Comparison of ENCODE assay signal across 22 cellular contexts in genomic region chr17:66813314-66813713, GRCh38. TPM values are rescaled to one million over a fixed set of nuclear protein-coding genes. Genes with fewer than 3 reads are reported as not detected.
DNase-seq lines count a peak whose midpoint lies in the region; ATAC-seq and TF ChIP-seq lines count a peak whose summit lies in the region.
"Had no signal": no experiment of that assay in that cellular context is flagged by ENCODE, and none has a peak within 500 bp of the region (broad histone marks: within the 10 kb centered on the region; RNA-seq: fewer than 3 reads in every experiment).

No MANE protein-coding gene starts in this region.

- intact Hi-C loops in sigmoid colon (cut with DNase I) (no loop called here), posterior vena cava (cut with DNase I) (no loop called here)

- TF ChIP-seq RAD21 in SK-N-SH (IDR thresholded peaks at IDR 0.05; ENCODE audit: low read length) = no peak

- no peak overlapping the region for H3K27ac Mint-ChIP-seq in progenitor cell of endocrine pancreas
- H3K27ac Mint-ChIP-seq: CD8-positive, alpha-beta T cell had no signal

- no peak overlapping the region for H3K4me3 Mint-ChIP-seq in progenitor cell of endocrine pancreas (ENCODE audit: low read depth)
- H3K4me3 Mint-ChIP-seq: CD8-positive, alpha-beta T cell had no signal

- peaks cover 0 to 1% of the 10 kb centered on the region in 2 experiments; a peak in 1 of 4 replicates for H3K4me1 ChIP-seq in SK-N-SH (ENCODE audit: control insufficient read depth in 1 of 2, insufficient read depth in 2 of 2, low read depth in 1 of 2, low read length in 1 of 2)
- H3K4me1 ChIP-seq in sigmoid colon = no peaks in the 10 kb centered on the region
- H3K4me1 ChIP-seq: A549, HAP-1 had no signal

- H3K79me2 ChIP-seq in SK-N-SH (ENCODE audit: insufficient read depth) = no peaks in the 10 kb centered on the region

- H3K27me3 ChIP-seq in SK-N-SH (ENCODE audit: insufficient read depth) (no peaks in the 10 kb centered on the region), sigmoid colon (no peaks in the 10 kb centered on the region)

- H3K36me3 Mint-ChIP-seq in progenitor cell of endocrine pancreas (ENCODE audit: insufficient read depth) = no peaks in the 10 kb centered on the region

- DNase-seq in SK-N-SH (no peak), NCI-H69 (lab: John Stamatoyannopoulos, UW) (peak; percentile 17), left kidney (ENCODE audit: low read depth, low spot score) (peak; percentile 37), sigmoid colon (peak; percentile 4), progenitor cell of endocrine pancreas (ENCODE audit: low spot score, unreplicated experiment) (no peak), posterior vena cava (ENCODE audit: low spot score) (no peak), foreskin melanocyte (no peak)
- DNase-seq: AML-193; Calu3; CD8-positive, alpha-beta T cell; DMS79 treated with DMSO at 0.1 percent for 48 hours; GF-D8; GM23248; IMR-90 had no signal

- CTCF ChIA-PET in SK-N-SH (lab: Yijun Ruan, JAX) = interaction anchor here (0.6 to 1.5 kb wide), 3 partner anchors 86 to 548 kb away, joined by 3 to 5 read pairs (median 4); no protein-coding TSS in a partner anchor

- H2AFZ ChIP-seq in SK-N-SH (ENCODE audit: low read depth) = no peak overlapping the region
- H2AFZ ChIP-seq: GM23248 had no signal

- no peaks in the 10 kb centered on the region for H3K9me2 ChIP-seq in SK-N-SH

- TF ChIP-seq POLR2A in sigmoid colon (IDR thresholded peaks at IDR 0.05) = no peak

- H3K36me3 ChIP-seq in SK-N-SH (replicated peaks in 1 of 2; ENCODE audit: control insufficient read depth in 1 of 2, insufficient read depth in 2 of 2, low read length in 1 of 2) (peaks cover 8 to 17% of the 10 kb centered on the region in 2 experiments), sigmoid colon (no peaks in the 10 kb centered on the region)
- H3K36me3 ChIP-seq: HAP-1 had no signal

- peaks cover 7% of the 10 kb centered on the region for H3K27me3 Mint-ChIP-seq in progenitor cell of endocrine pancreas

- H3K9me3 ChIP-seq in SK-N-SH (peaks cover 4% of the 10 kb centered on the region; the same call in 1 of the 2 replicates), sigmoid colon (peaks cover 0 to 9% (median 0%) of the 10 kb centered on the region in 4 donors)
- H3K9me3 ChIP-seq: HAP-1 had no signal

- no peak overlapping the region for H3K4me3 ChIP-seq in SK-N-SH (ENCODE audit: low read depth in 2 of 2, low read length in 1 of 2)
- no peak overlapping the region for H3K4me3 ChIP-seq in sigmoid colon
- H3K4me3 ChIP-seq: A549, GM23248, HAP-1 had no signal

- no peaks in the 10 kb centered on the region for H4K20me1 ChIP-seq in SK-N-SH (ENCODE audit: insufficient read depth)

- ATAC-seq in SK-N-SH treated with all-trans-retinoic acid at 6 μM for 48 hours = peak; percentile 14; the same call in 2 of the 3 replicates
- ATAC-seq: CD8-positive, alpha-beta T cell had no signal

- POLR2A ChIA-PET in SK-N-SH (lab: Yijun Ruan, JAX) = no interaction called here

- peaks cover 20% of the 10 kb centered on the region for H3F3A ChIP-seq in SK-N-SH (replicated peaks; ENCODE audit: insufficient read depth)

- H3K9me3 Mint-ChIP-seq in progenitor cell of endocrine pancreas (ENCODE audit: low read depth) = peaks cover 9% of the 10 kb centered on the region

- H3K4me1 Mint-ChIP-seq in progenitor cell of endocrine pancreas (ENCODE audit: low read depth) = no peaks in the 10 kb centered on the region

- TF ChIP-seq CTCF in SK-N-SH (IDR thresholded peaks at IDR 0.05) = no peak
- TF ChIP-seq CTCF in sigmoid colon (IDR thresholded peaks at IDR 0.05) = no peak
- TF ChIP-seq CTCF in progenitor cell of endocrine pancreas (IDR thresholded peaks at IDR 0.05; ENCODE audit: unreplicated experiment) = no peak

- H3K4me2 ChIP-seq in SK-N-SH = no peak overlapping the region
- H3K4me2 ChIP-seq: A549 had no signal

- no peak overlapping the region for H3K9ac ChIP-seq in SK-N-SH
- H3K9ac ChIP-seq: GM23248 had no signal

- WGBS in SK-N-SH (ENCODE audit: low lambda C conversion rate) = 80% methylated on average over 2 of the region's 2 CpGs
- WGBS in sigmoid colon, 2 donors = 45 to 66% methylated on average over 2 of the region's 2 CpGs

- H3K27ac ChIP-seq in SK-N-SH (ENCODE audit: low read depth in 2 of 2, low read length in 1 of 2) = no peak overlapping the region
- no peak overlapping the region for H3K27ac ChIP-seq in sigmoid colon
- H3K27ac ChIP-seq: 22Rv1, A549, GM23248, HL-60 had no signal

- TF ChIP-seq EP300 in SK-N-SH (IDR thresholded peaks at IDR 0.05; ENCODE audit: borderline replicate concordance in 1 of 2, low read depth in 1 of 2, low read length in 1 of 2) = no peak
- TF ChIP-seq EP300 in sigmoid colon (IDR thresholded peaks at IDR 0.05) = no peak

TF ChIP-seq in SK-N-SH treated with all-trans-retinoic acid at 6 μM for 48 hours, 23 proteins besides CTCF, POLR2A, EP300 and RAD21 (continues in another document):
- TF ChIP-seq TCF4 (CRISPR knock-in tag; IDR thresholded peaks at IDR 0.05; ENCODE audit: borderline replicate concordance) = no peak
- TF ChIP-seq TOX (CRISPR knock-in tag; IDR thresholded peaks at IDR 0.05; ENCODE audit: borderline replicate concordance) = no peak
- no peak for TF ChIP-seq ZFP30 (CRISPR knock-in tag; IDR thresholded peaks at IDR 0.05)
- no peak for TF ChIP-seq RARB (CRISPR knock-in tag; IDR thresholded peaks at IDR 0.05)
- TF ChIP-seq CREB5 (CRISPR knock-in tag; IDR thresholded peaks at IDR 0.05; ENCODE audit: low read depth) = no peak
- TF ChIP-seq ZFP3 (CRISPR knock-in tag; IDR thresholded peaks at IDR 0.05) = no peak
- no peak for TF ChIP-seq ZNF565 (CRISPR knock-in tag; conservative IDR thresholded peaks at IDR 0.05; ENCODE audit: low read depth)
- TF ChIP-seq ZNF70 (CRISPR knock-in tag; IDR thresholded peaks at IDR 0.05) = no peak
- no peak for TF ChIP-seq CSRNP3 (CRISPR knock-in tag; IDR thresholded peaks at IDR 0.05)

TF ChIP-seq in SK-N-SH, 30 proteins besides CTCF, POLR2A, EP300 and RAD21:
- no peak for TF ChIP-seq ELF1 (IDR thresholded peaks at IDR 0.05)
- TF ChIP-seq JUND (IDR thresholded peaks at IDR 0.05) = no peak
- no peak for TF ChIP-seq TAF1 (IDR thresholded peaks at IDR 0.05; ENCODE audit: borderline replicate concordance, low read depth, low read length)
- no peak for TF ChIP-seq RXRA (IDR thresholded peaks at IDR 0.05; ENCODE audit: borderline replicate concordance, low read depth)
- no peak for TF ChIP-seq FOXM1 (IDR thresholded peaks at IDR 0.05; ENCODE audit: low read depth)
- no peak for TF ChIP-seq RCOR1 (IDR thresholded peaks at IDR 0.05; ENCODE audit: low read length)
- TF ChIP-seq CHD2 (IDR thresholded peaks at IDR 0.05; ENCODE audit: low read length, partially characterized antibody) = no peak
- TF ChIP-seq TCF12 (IDR thresholded peaks at IDR 0.05) = no peak
- no peak for TF ChIP-seq EZH2phosphoT487 (IDR thresholded peaks at IDR 0.05; ENCODE audit: borderline replicate concordance, low read depth)

RNA-seq across cellular contexts. Expression of gene CACNG5, which starts 21.6 kb away (rescaled TPM):
- polyA plus RNA-seq in SK-N-SH (2012; rRNA removed) = 0.10 and 0.23 TPM in 2 replicates
- polyA plus RNA-seq in SK-N-SH (2012; cell fraction: cytosol; rRNA removed) = 0.05 TPM in 1 of 2 replicates, not detected in the other
- polyA plus RNA-seq in SK-N-SH (2012; cell fraction: nucleus; rRNA removed) = 0.07 and 0.11 TPM in 2 replicates
- total RNA-seq in sigmoid colon = 1 to 10 TPM in 1 of 4 donors, not detected in 3; 1.1 TPM
- not detected for polyA plus RNA-seq in sigmoid colon
- not detected in 2 replicates for total RNA-seq in progenitor cell of endocrine pancreas
- not detected for total RNA-seq in posterior vena cava
- total RNA-seq: Calu3; CD8-positive, alpha-beta T cell; GM23248; H4; HT1080; IMR-90 had no signal
- polyA plus RNA-seq: BJ, GM23248, IMR-90 had no signal

Comparison
In these comparisons a context has a peak if more than half of its experiments do, and no peak if none do; other contexts are left out.
1. DNase-seq: peak in NCI-H69 (single experiment), left kidney (single experiment) and sigmoid colon (single experiment); none in SK-N-SH (single experiment), progenitor cell of endocrine pancreas (single experiment), posterior vena cava (single experiment) and foreskin melanocyte (single experiment).